In the genomic region with DNA sequence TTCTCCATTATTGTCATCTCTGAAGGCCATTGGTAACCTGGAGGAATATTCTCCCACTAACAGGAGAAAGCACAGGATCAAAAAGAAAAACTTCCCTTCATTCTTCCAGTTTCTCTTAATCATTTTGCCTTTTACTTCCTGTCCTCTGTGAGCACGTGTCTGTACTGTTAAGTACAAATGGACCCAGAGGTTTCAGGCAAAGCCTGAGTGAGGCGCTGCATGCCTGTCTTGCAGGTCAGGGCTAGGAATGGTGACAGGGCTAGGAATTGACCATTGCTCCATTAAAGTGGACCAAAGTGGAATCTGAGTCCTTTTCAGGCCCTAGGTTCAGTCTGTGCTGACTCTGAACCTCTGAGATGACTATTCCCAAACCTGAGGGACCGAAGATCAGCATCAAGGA, we compare ENCODE assay signal across 29 cellular contexts.
DNase-seq lines count a peak whose midpoint lies in the region; ATAC-seq and TF ChIP-seq lines count a peak whose summit lies in the region.
"Had no signal": no experiment of that assay in that cellular context is flagged by ENCODE, and none has a peak within 500 bp of the region (broad histone marks: within the 10 kb centered on the region; RNA-seq: fewer than 3 reads in every experiment).

No MANE protein-coding gene starts in this region.

- H3K4me3 ChIP-seq in DND-41 (ENCODE audit: low read depth in 1 of 2, low read length in 2 of 2) (no peak overlapping the region), Loucy (ENCODE audit: low read length, poor library complexity, severe bottlenecking) (peak overlapping the region; percentile 19), epithelial cell of proximal tubule (ENCODE audit: low read depth, low read length) (no peak overlapping the region)
- H3K4me3 ChIP-seq: A549; BLaER1 treated with 17β-estradiol and CSF1 and Interleukin-3, amounts not matched to agents 10 nM and 100 nM; GM12878; HAP-1; Peyer's patch had no signal

- no peaks in the 10 kb centered on the region for H3K4me1 Mint-ChIP-seq in activated naive CD4-positive, alpha-beta T cell treated with anti-CD3 and anti-CD28 coated beads, Interleukin-2, amount 10 ng/mL, durations not matched to agents 7 days and 5 days

- H3K36me3 ChIP-seq in DND-41 (ENCODE audit: insufficient read depth, low read length) (no peaks in the 10 kb centered on the region), Loucy (ENCODE audit: insufficient read depth, low read length) (no peaks in the 10 kb centered on the region)
- H3K36me3 ChIP-seq: BLaER1 treated with 17β-estradiol and CSF1 and Interleukin-3, amounts not matched to agents 10 nM and 100 nM; HAP-1; Peyer's patch had no signal

- in situ Hi-C loops in SK-MEL-5 (cut with HindIII; ENCODE audit: low pct_unique_long_range_greater_than_20kb, low sequenced_read_pairs): no loop called here

- no peaks in the 10 kb centered on the region for H3K36me3 Mint-ChIP-seq in activated naive CD4-positive, alpha-beta T cell treated with anti-CD3 and anti-CD28 coated beads, Interleukin-2, amount 10 ng/mL, durations not matched to agents 7 days and 5 days

- peak overlapping the region; percentile 53 for H2AFZ ChIP-seq in DND-41 (ENCODE audit: low read depth, low read length)
- peak overlapping the region; percentile 75; the same call in 1 of the 2 replicates for H2AFZ ChIP-seq in Loucy (ENCODE audit: low read length)

- H3K9me3 ChIP-seq in DND-41 (ENCODE audit: insufficient read depth, low read length, severe bottlenecking) (no peaks in the 10 kb centered on the region), Loucy (ENCODE audit: insufficient read depth, low read depth, low read length) (no peaks in the 10 kb centered on the region)
- H3K9me3 ChIP-seq: A549, HAP-1, Peyer's patch, SK-N-SH had no signal

- no peak overlapping the region for H3K9ac ChIP-seq in DND-41 (ENCODE audit: low read depth, low read length)
- H3K9ac ChIP-seq in Loucy (ENCODE audit: low read depth, low read length, poor library complexity, severe bottlenecking): no peak overlapping the region
- H3K9ac ChIP-seq: BLaER1 treated with 17β-estradiol and CSF1 and Interleukin-3, amounts not matched to agents 10 nM and 100 nM; KMS-11; SK-N-SH had no signal

- H3K9me3 Mint-ChIP-seq in activated naive CD4-positive, alpha-beta T cell treated with anti-CD3 and anti-CD28 coated beads, Interleukin-2, amount 10 ng/mL, durations not matched to agents 7 days and 5 days: no peaks in the 10 kb centered on the region
- H3K9me3 Mint-ChIP-seq: CD4-positive, alpha-beta T cell had no signal

- H3K27ac Mint-ChIP-seq in activated naive CD4-positive, alpha-beta T cell treated with anti-CD3 and anti-CD28 coated beads, Interleukin-2, amount 10 ng/mL, durations not matched to agents 7 days and 5 days: no peak overlapping the region
- H3K27ac Mint-ChIP-seq: CD4-positive, alpha-beta T cell; HFFc6; T-helper 1 cell treated with Interleukin-12 subunit alpha and Interleukin-12 subunit beta and Interleukin-4 antibody, amounts not matched to agents 30 μg/mL and 1 μg/mL, for 36 hours had no signal

- H3K27me3 Mint-ChIP-seq in activated naive CD4-positive, alpha-beta T cell treated with anti-CD3 and anti-CD28 coated beads, Interleukin-2, amount 10 ng/mL, durations not matched to agents 7 days and 5 days: no peaks in the 10 kb centered on the region

- peak overlapping the region; percentile 60 for H3K27ac ChIP-seq in DND-41 (ENCODE audit: low read length)
- H3K27ac ChIP-seq: A549; BLaER1 treated with 17β-estradiol and CSF1 and Interleukin-3, amounts not matched to agents 10 nM and 100 nM; KMS-11; Peyer's patch had no signal

- H4K20me1 ChIP-seq in DND-41 (ENCODE audit: insufficient read depth, low read length): no peaks in the 10 kb centered on the region
- H4K20me1 ChIP-seq in Loucy (ENCODE audit: insufficient read depth, low read length, poor library complexity, severe bottlenecking): no peaks in the 10 kb centered on the region
- H4K20me1 ChIP-seq: BLaER1 treated with 17β-estradiol and CSF1 and Interleukin-3, amounts not matched to agents 10 nM and 100 nM had no signal

- H3K27me3 ChIP-seq in DND-41 (ENCODE audit: insufficient read depth, low read length, poor library complexity): no peaks in the 10 kb centered on the region
- H3K27me3 ChIP-seq in Loucy (ENCODE audit: insufficient read depth, low read length, poor library complexity, severe bottlenecking): no peaks in the 10 kb centered on the region
- H3K27me3 ChIP-seq: BLaER1 treated with 17β-estradiol and CSF1 and Interleukin-3, amounts not matched to agents 10 nM and 100 nM; Peyer's patch had no signal

- H3K4me2 ChIP-seq in DND-41 (ENCODE audit: insufficient read depth, low read length): no peak overlapping the region
- H3K4me2 ChIP-seq in Loucy (ENCODE audit: low read depth, low read length, poor library complexity, severe bottlenecking): peak overlapping the region; percentile 61
- H3K4me2 ChIP-seq: A549; BLaER1 treated with 17β-estradiol and CSF1 and Interleukin-3, amounts not matched to agents 10 nM and 100 nM; KMS-11; SK-N-SH had no signal

- ATAC-seq in DND-41 (ENCODE audit: insufficient read depth, low read depth) (0 out of 3 replicates have a peak, but pooled peaks have one; percentile 13), HG03520 (IDR thresholded peaks at IDR 0.05; ENCODE audit: unreplicated experiment) (no peak), GM19452 (IDR thresholded peaks at IDR 0.05; ENCODE audit: unreplicated experiment) (no peak)
- ATAC-seq: A549, GM12878 had no signal

- H3F3A ChIP-seq in Loucy (ENCODE audit: low read depth): no peaks in the 10 kb centered on the region

- H3K79me2 ChIP-seq in DND-41 (ENCODE audit: insufficient read depth, low read length) (no peaks in the 10 kb centered on the region), Loucy (ENCODE audit: insufficient read depth, low read length) (no peaks in the 10 kb centered on the region)

- no peak for DNase-seq in DND-41
- peak; percentile 27 for DNase-seq in SK-MEL-5 (ENCODE audit: low read depth, low spot score)
- no peak for DNase-seq in epithelial cell of proximal tubule (ENCODE audit: low read depth)
- no peak for DNase-seq in activated naive CD4-positive, alpha-beta T cell treated with anti-CD3 and anti-CD28 coated beads, Interleukin-2, amount 10 ng/mL, durations not matched to agents 7 days and 5 days
- no peak for DNase-seq in NCI-H187 (lab: John Stamatoyannopoulos, UW)
- DNase-seq: AML-193; CD4-positive, alpha-beta T cell; EL; GDM1; HFFc6; IMR-90; NCI-H1105; NCI-H1436 treated with DMSO at 0.1 percent for 48 hours; NCI-H446; NCI-H524 treated with DMSO at 0.1 percent for 48 hours; NCI-H774; Peyer's patch; SHP77 treated with DMSO at 0.1 percent for 48 hours; SK-N-SH; SW 1271 had no signal

- CTCF ChIA-PET in activated naive CD4-positive, alpha-beta T cell treated with anti-CD3 and anti-CD28 coated beads, Interleukin-2, amount 10 ng/mL, durations not matched to agents 7 days and 5 days (lab: Charles Lee): no interaction called here

- no peaks in the 10 kb centered on the region for H3K9me2 ChIP-seq in Loucy (replicated peaks; ENCODE audit: low read depth, low read length)
- H3K9me2 ChIP-seq: SK-N-SH had no signal

- no peak overlapping the region for H3K4me3 Mint-ChIP-seq in activated naive CD4-positive, alpha-beta T cell treated with anti-CD3 and anti-CD28 coated beads, Interleukin-2, amount 10 ng/mL, durations not matched to agents 7 days and 5 days
- H3K4me3 Mint-ChIP-seq: CD4-positive, alpha-beta T cell; HFFc6; T-helper 1 cell treated with Interleukin-12 subunit alpha and Interleukin-12 subunit beta and Interleukin-4 antibody, amounts not matched to agents 30 μg/mL and 1 μg/mL, for 36 hours had no signal

- peak; percentile 26 for TF ChIP-seq CTCF in DND-41 (IDR thresholded peaks at IDR 0.05; ENCODE audit: borderline replicate concordance, extremely low read depth, low read length, poor library complexity, severe bottlenecking)
- TF ChIP-seq CTCF in Loucy (conservative IDR thresholded peaks at IDR 0.05; ENCODE audit: low read length): peak; percentile 64
- TF ChIP-seq CTCF in epithelial cell of proximal tubule (conservative IDR thresholded peaks at IDR 0.05; ENCODE audit: low read depth, low read length): peak; percentile 15

- H3K4me1 ChIP-seq in DND-41 (ENCODE audit: insufficient read depth, low read length) (peaks cover 30% of the 10 kb centered on the region), Loucy (ENCODE audit: insufficient read depth, low read length, poor library complexity, severe bottlenecking) (peaks cover 36% of the 10 kb centered on the region)
- H3K4me1 ChIP-seq: A549; BLaER1 treated with 17β-estradiol and CSF1 and Interleukin-3, amounts not matched to agents 10 nM and 100 nM; Peyer's patch had no signal
